Comparison of ENCODE assay signal across 1 cellular context in genomic region chr3:53250453-53250852, GRCh38.
TF ChIP-seq lines count a peak whose summit lies in the region.

No MANE protein-coding gene starts in this region.

TF ChIP-seq in GM12878, 131 proteins besides CTCF, POLR2A, EP300 and RAD21:
- TF ChIP-seq KAT2A (conservative IDR thresholded peaks at IDR 0.05; ENCODE audit: control insufficient read depth, low read depth, low read length) (no peak), E2F8 (IDR thresholded peaks at IDR 0.05; ENCODE audit: low read depth, partially characterized antibody) (no peak), NFIC (IDR thresholded peaks at IDR 0.05; ENCODE audit: low read depth, low read length) (no peak), SMC3 (IDR thresholded peaks at IDR 0.05; ENCODE audit: borderline replicate concordance, low read length) (no peak), ZBTB4 (CRISPR knock-in tag; IDR thresholded peaks at IDR 0.05) (no peak), EZH2 (IDR thresholded peaks at IDR 0.05; ENCODE audit: borderline replicate concordance, control insufficient read depth, low read depth, low read length) (no peak), RFX5 (IDR thresholded peaks at IDR 0.05; ENCODE audit: low read depth, low read length) (no peak), ASH2L (IDR thresholded peaks at IDR 0.05; ENCODE audit: borderline replicate concordance, low read depth) (no peak), ZNF207 (IDR thresholded peaks at IDR 0.05; ENCODE audit: borderline replicate concordance) (no peak), IKZF2 (IDR thresholded peaks at IDR 0.05) (no peak), NFXL1 (IDR thresholded peaks at IDR 0.05; ENCODE audit: borderline replicate concordance) (no peak), HSF1 (IDR thresholded peaks at IDR 0.05; ENCODE audit: low read depth, low read length) (no peak), BACH1 (IDR thresholded peaks at IDR 0.05; ENCODE audit: borderline replicate concordance) (no peak), NFYA (IDR thresholded peaks at IDR 0.05; ENCODE audit: borderline replicate concordance, low read depth, low read length) (no peak), GATAD2B (conservative IDR thresholded peaks at IDR 0.05; ENCODE audit: low read depth) (no peak)
TF ChIP-seq in GM12878: peak in this region for 0.
